Comparison of ENCODE assay signal across 1 cellular context in genomic region chr18:21313576-21313975, GRCh38.
TF ChIP-seq lines count a peak whose summit lies in the region.

No MANE protein-coding gene starts in this region.

TF ChIP-seq in HCT116, 20 proteins besides CTCF, POLR2A, EP300 and RAD21 (continued from another document):
- TF ChIP-seq REST (IDR thresholded peaks at IDR 0.05; ENCODE audit: low read depth) (no peak), TCF7L2 (IDR thresholded peaks at IDR 0.05; ENCODE audit: borderline replicate concordance, extremely low read depth, insufficient read depth, insufficient read length) (no peak), POLR2AphosphoS5 (IDR thresholded peaks at IDR 0.05; ENCODE audit: low read depth, low read length) (no peak), SRF (IDR thresholded peaks at IDR 0.05; ENCODE audit: low read depth) (no peak), ZBTB33 (IDR thresholded peaks at IDR 0.05; ENCODE audit: extremely low read depth, insufficient replicate concordance, low read length) (no peak), MAX (IDR thresholded peaks at IDR 0.05) (no peak)
TF ChIP-seq in HCT116: peak in this region for 0.
